Comparison of ENCODE assay signal across 1 cellular context in genomic region chr7:74051193-74051592, GRCh38.
TF ChIP-seq lines count a peak whose summit lies in the region.

No MANE protein-coding gene starts in this region.

TF ChIP-seq in IMR-90, 13 proteins besides CTCF, POLR2A, EP300 and RAD21:
- TF ChIP-seq MAZ (IDR thresholded peaks at IDR 0.05; ENCODE audit: borderline replicate concordance, low read depth, low read length): no peak
- no peak for TF ChIP-seq NFE2L2 (IDR thresholded peaks at IDR 0.05; ENCODE audit: low read depth, low read length)
- TF ChIP-seq CEBPB (IDR thresholded peaks at IDR 0.05; ENCODE audit: low read depth, low read length): no peak
- TF ChIP-seq, protein P1, sequence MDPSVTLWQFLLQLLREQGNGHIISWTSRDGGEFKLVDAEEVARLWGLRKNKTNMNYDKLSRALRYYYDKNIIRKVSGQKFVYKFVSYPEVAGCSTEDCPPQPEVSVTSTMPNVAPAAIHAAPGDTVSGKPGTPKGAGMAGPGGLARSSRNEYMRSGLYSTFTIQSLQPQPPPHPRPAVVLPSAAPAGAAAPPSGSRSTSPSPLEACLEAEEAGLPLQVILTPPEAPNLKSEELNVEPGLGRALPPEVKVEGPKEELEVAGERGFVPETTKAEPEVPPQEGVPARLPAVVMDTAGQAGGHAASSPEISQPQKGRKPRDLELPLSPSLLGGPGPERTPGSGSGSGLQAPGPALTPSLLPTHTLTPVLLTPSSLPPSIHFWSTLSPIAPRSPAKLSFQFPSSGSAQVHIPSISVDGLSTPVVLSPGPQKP (IDR thresholded peaks at IDR 0.05; ENCODE audit: borderline replicate concordance, low read depth, low read length): no peak
- TF ChIP-seq SMC3 (IDR thresholded peaks at IDR 0.05; ENCODE audit: low read depth, low read length): no peak
- no peak for TF ChIP-seq MXI1 (IDR thresholded peaks at IDR 0.05; ENCODE audit: borderline replicate concordance, low read depth, low read length)
